1 cellular context compared by ENCODE assay signal in genomic region chr1:53945433-53946251, GRCh38.
A peak's percentile ranks its signal among the peaks of the same experiment; 100 is the strongest.
TF ChIP-seq lines count a peak whose summit lies in the region.

Gene IFT25 (minus strand): TSS chr1:53945699. CDS start chr1:53940082, 5,617 bp downstream.

TF ChIP-seq in K562, 482 proteins besides CTCF, POLR2A, EP300 and RAD21 (continued from another document and continues in another):
- TF ChIP-seq CHAMP1 (IDR thresholded peaks at IDR 0.05) (no peak), ZBTB2 (IDR thresholded peaks at IDR 0.05) (peak; percentile 78; the same call in 1 of the 2 replicates), ESRRB (CRISPR knock-in tag; IDR thresholded peaks at IDR 0.05; ENCODE audit: borderline replicate concordance) (no peak), POLR2AphosphoS5 (IDR thresholded peaks at IDR 0.05; ENCODE audit: control insufficient read depth, insufficient read depth, low read depth, low read length) (no peak; the same call in none of the 2 replicates), TAF1 (IDR thresholded peaks at IDR 0.05; ENCODE audit: control insufficient read depth, extremely low read depth, insufficient read depth, low read length, severe bottlenecking) (peak; percentile 59), FOXP4 (CRISPR knock-in tag; IDR thresholded peaks at IDR 0.05; ENCODE audit: borderline replicate concordance) (no peak), HIVEP1 (CRISPR knock-in tag; IDR thresholded peaks at IDR 0.05) (no peak), ZNF318 (IDR thresholded peaks at IDR 0.05; ENCODE audit: borderline replicate concordance in 1 of 2, low read depth in 1 of 2) (no peak), ZBTB33 (CRISPR knock-in tag; IDR thresholded peaks at IDR 0.05) (0 out of 2 replicates have a peak, but pooled peaks have one; percentile 5), CAMTA2 (CRISPR knock-in tag; conservative IDR thresholded peaks at IDR 0.05) (0 out of 2 replicates have a peak, but pooled peaks have one; percentile 47), DPF2 (IDR thresholded peaks at IDR 0.05) (0 out of 2 replicates have a peak, but pooled peaks have one; percentile 7), HES1 (IDR thresholded peaks at IDR 0.05; ENCODE audit: low read depth) (no peak), ZNF699 (CRISPR knock-in tag; IDR thresholded peaks at IDR 0.05; ENCODE audit: insufficient replicate concordance) (no peak), MITF (IDR thresholded peaks at IDR 0.05) (no peak), ZNF449 (CRISPR knock-in tag; IDR thresholded peaks at IDR 0.05) (no peak), TBP (optimal IDR thresholded peaks at IDR 0.05; ENCODE audit: low read depth, low read length) (peak; percentile 60), BRF1 (IDR thresholded peaks at IDR 0.05; ENCODE audit: borderline replicate concordance, extremely low read depth, insufficient read length) (no peak), PKNOX1 (IDR thresholded peaks at IDR 0.05) (no peak), POLR2B (IDR thresholded peaks at IDR 0.05; ENCODE audit: low read depth, partially characterized antibody) (peak; percentile 74), IRF1 (CRISPR knock-in tag; IDR thresholded peaks at IDR 0.05; ENCODE audit: borderline replicate concordance) (no peak), CHD1 (IDR thresholded peaks at IDR 0.05; ENCODE audit: low read length) (peak; percentile 92), ZNF12 (CRISPR knock-in tag; IDR thresholded peaks at IDR 0.05) (0 out of 2 replicates have a peak, but pooled peaks have one; percentile 62), ATF7 (IDR thresholded peaks at IDR 0.05) (no peak; the same call in 1 of the 2 replicates)
